In the genomic region with DNA sequence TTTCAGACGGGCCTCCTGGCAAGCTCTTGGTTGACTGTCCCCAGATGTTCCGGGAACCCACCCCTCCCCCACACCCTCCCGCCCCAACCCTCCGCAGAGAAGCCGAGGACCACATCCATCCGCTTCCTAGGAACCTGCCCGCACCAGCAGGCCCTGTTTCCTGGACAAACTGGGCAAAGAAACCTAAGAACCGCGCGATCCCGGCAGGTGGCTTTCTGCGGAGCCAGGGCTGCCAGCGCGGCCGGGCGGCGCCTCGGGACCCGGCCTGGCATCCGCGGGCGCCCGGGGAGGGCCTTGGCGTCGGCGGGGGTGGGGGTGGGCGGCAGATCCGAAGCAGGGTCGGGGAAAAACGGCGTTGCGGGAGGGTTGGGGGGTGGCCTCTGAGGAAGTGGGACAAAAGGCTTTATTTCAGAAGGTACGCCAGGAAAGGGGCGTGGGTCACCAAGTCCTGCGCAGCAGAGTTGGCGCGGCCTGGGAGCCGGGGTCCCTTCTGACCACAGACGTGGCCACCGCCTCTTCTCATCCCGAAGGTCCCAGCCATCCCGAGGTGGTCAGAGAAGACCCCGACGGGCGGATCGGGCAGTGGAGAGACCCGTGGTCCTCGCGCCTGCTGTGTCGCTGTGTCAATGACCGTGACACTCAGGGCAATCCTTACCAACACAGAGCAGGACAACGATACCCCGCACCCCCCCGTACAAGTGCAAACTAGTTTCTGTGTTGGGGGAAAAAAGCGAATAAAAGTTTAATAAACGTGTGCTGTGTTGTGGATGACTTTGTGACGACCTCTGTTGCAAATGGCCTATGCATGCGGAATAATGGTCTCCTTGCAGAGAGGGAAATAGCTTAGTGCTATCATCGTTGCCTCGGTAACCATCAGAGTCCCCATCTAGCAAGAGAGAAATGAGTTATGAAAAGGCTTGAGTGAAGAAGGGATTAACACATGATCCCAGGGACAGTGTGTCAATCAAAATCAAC, we compare ENCODE assay signal across 9 cellular contexts. TPM values are rescaled to one million over a fixed set of nuclear protein-coding genes. Genes with fewer than 3 reads are reported as not detected.
A peak's percentile ranks its signal among the peaks of the same experiment; 100 is the strongest.
DNase-seq lines count a peak whose midpoint lies in the region; ATAC-seq and TF ChIP-seq lines count a peak whose summit lies in the region.
"Had no signal": no experiment of that assay in that cellular context is flagged by ENCODE, and none has a peak within 500 bp of the region (broad histone marks: within the 10 kb centered on the region; RNA-seq: fewer than 3 reads in every experiment).

No MANE protein-coding gene starts in this region.

- TF ChIP-seq CTCF in ascending aorta (IDR thresholded peaks at IDR 0.05) (no peak), gastroesophageal sphincter (IDR thresholded peaks at IDR 0.05) (no peak)

- no peaks in the 10 kb centered on the region for H3K36me3 Mint-ChIP-seq in CD4-positive, CD25-positive, alpha-beta regulatory T cell

- H3K27me3 Mint-ChIP-seq in CD4-positive, CD25-positive, alpha-beta regulatory T cell = peaks cover 83% of the 10 kb centered on the region

- no peak for ATAC-seq in CD4-positive, CD25-positive, alpha-beta regulatory T cell (ENCODE audit: low read depth in 2 of 2)
- ATAC-seq in gastroesophageal sphincter (no peak), GM21447 (IDR thresholded peaks at IDR 0.05; ENCODE audit: unreplicated experiment) (no peak)

- WGBS in gastroesophageal sphincter (ENCODE audit: low coverage in 1 of 2), 2 donors = 6 to 12% methylated on average over 7 of the region's 60 CpGs

- H3K27me3 ChIP-seq in CD4-positive, CD25-positive, alpha-beta regulatory T cell (ENCODE audit: control insufficient read depth, insufficient read depth, low read length) = peaks cover 41% of the 10 kb centered on the region
- H3K27me3 ChIP-seq in HUES6 (ENCODE audit: control insufficient read depth, insufficient read depth, low read length) = peaks cover 97% of the 10 kb centered on the region
- peaks cover 27% of the 10 kb centered on the region for H3K27me3 ChIP-seq in ascending aorta
- peaks cover 96% of the 10 kb centered on the region for H3K27me3 ChIP-seq in gastroesophageal sphincter

- H3K4me3 ChIP-seq in CD4-positive, CD25-positive, alpha-beta regulatory T cell (ENCODE audit: low read depth, low read length) = no peak overlapping the region
- H3K4me3 ChIP-seq in HUES6 (ENCODE audit: low read depth, low read length) (peak overlapping the region; percentile 41), ascending aorta (peak overlapping the region; percentile 29 to 49), gastroesophageal sphincter (peak overlapping the region in 1 of 2 donors; percentile 32)
- H3K4me3 ChIP-seq: SJSA1 had no signal

- H3K4me1 ChIP-seq in CD4-positive, CD25-positive, alpha-beta regulatory T cell (ENCODE audit: control insufficient read depth, insufficient read depth, low read length, poor library complexity, severe bottlenecking) = peaks cover 37% of the 10 kb centered on the region
- peaks cover 30% of the 10 kb centered on the region for H3K4me1 ChIP-seq in HUES6 (ENCODE audit: control insufficient read depth, insufficient read depth, low read length)
- H3K4me1 ChIP-seq in ascending aorta = peaks cover 6 to 15% of the 10 kb centered on the region in 2 donors
- H3K4me1 ChIP-seq in gastroesophageal sphincter = peaks cover 0 to 47% (median 27%) of the 10 kb centered on the region in 3 donors
- H3K4me1 ChIP-seq: SJSA1 had no signal

- H3K27ac ChIP-seq in CD4-positive, CD25-positive, alpha-beta regulatory T cell (ENCODE audit: insufficient read depth, low read length, poor library complexity, severe bottlenecking) = no peak overlapping the region
- H3K27ac ChIP-seq in HUES6 (ENCODE audit: low read depth, low read length) = no peak overlapping the region
- no peak overlapping the region for H3K27ac ChIP-seq in ascending aorta
- H3K27ac ChIP-seq in gastroesophageal sphincter = no peak overlapping the region
- H3K27ac ChIP-seq: SJSA1 had no signal

- DNase-seq in CD4-positive, CD25-positive, alpha-beta regulatory T cell = peak in 1 of 3 donors; percentile 37
- DNase-seq in ascending aorta (ENCODE audit: low spot score in 2 of 2) (peak in 1 of 2 donors; percentile 55), mesenteric fat pad (ENCODE audit: low spot score) (peak; percentile 51), EL (no peak), H4 (ENCODE audit: low spot score) (no peak)

- H3K9me3 Mint-ChIP-seq in CD4-positive, CD25-positive, alpha-beta regulatory T cell = peaks cover 1 to 14% (median 5%) of the 10 kb centered on the region in 7 donors

- H3K36me3 ChIP-seq in CD4-positive, CD25-positive, alpha-beta regulatory T cell (ENCODE audit: control insufficient read depth, insufficient read depth, low read length) = no peaks in the 10 kb centered on the region
- H3K36me3 ChIP-seq in HUES6 (ENCODE audit: control insufficient read depth, insufficient read depth, low read length) (no peaks in the 10 kb centered on the region), ascending aorta (no peaks in the 10 kb centered on the region), gastroesophageal sphincter (no peaks in the 10 kb centered on the region)
- H3K36me3 ChIP-seq: SJSA1 had no signal

- H3K9me3 ChIP-seq in CD4-positive, CD25-positive, alpha-beta regulatory T cell (ENCODE audit: control insufficient read depth in 2 of 2, low read length in 2 of 2) = no peaks in the 10 kb centered on the region
- H3K9me3 ChIP-seq in HUES6 (ENCODE audit: control insufficient read depth, insufficient read depth, low read depth, low read length) = no peaks in the 10 kb centered on the region
- no peaks in the 10 kb centered on the region for H3K9me3 ChIP-seq in ascending aorta
- no peaks in the 10 kb centered on the region for H3K9me3 ChIP-seq in gastroesophageal sphincter

- peaks cover 8 to 33% (median 24%) of the 10 kb centered on the region in 4 donors for H3K4me1 Mint-ChIP-seq in CD4-positive, CD25-positive, alpha-beta regulatory T cell

- no peak for TF ChIP-seq EP300 in gastroesophageal sphincter (IDR thresholded peaks at IDR 0.05)

- H3K9ac ChIP-seq in HUES6 (ENCODE audit: low read length) = no peak overlapping the region

- peak overlapping the region; percentile 45 to 71 (median 66) for H3K4me3 Mint-ChIP-seq in CD4-positive, CD25-positive, alpha-beta regulatory T cell

- peak overlapping the region; percentile 11 to 91 (median 83) for H3K27ac Mint-ChIP-seq in CD4-positive, CD25-positive, alpha-beta regulatory T cell

- TF ChIP-seq POLR2A in gastroesophageal sphincter (IDR thresholded peaks at IDR 0.05) = no peak

- intact Hi-C loops in ascending aorta (cut with DNase I) = loop anchor here (2.0 kb wide), 1 partner anchor 16 kb away; no protein-coding TSS in a partner anchor

RNA-seq across cellular contexts. Expression of a gene that starts 19.5 kb away (rescaled TPM):
- total RNA-seq in CD4-positive, CD25-positive, alpha-beta regulatory T cell = 182 TPM
- polyA plus RNA-seq in CD4-positive, CD25-positive, alpha-beta regulatory T cell = 10 to 100 TPM; 32.9 to 49.7 (median 42.5) TPM
- total RNA-seq in ascending aorta (not detected), mesenteric fat pad (5.5 TPM), gastroesophageal sphincter (under 1 TPM in 1 of 4 donors, not detected in 3; 0.35 TPM)
- 0.21 and 0.64 TPM in 2 replicates for total RNA-seq in H4 (2014; rRNA removed; shearing (Covaris generic))
- total RNA-seq: SJSA1 had no signal

Comparison
In these comparisons a context has a peak if more than half of its experiments do, and no peak if none do; other contexts are left out.
1. RNA of a gene that starts 19.5 kb away (total RNA-seq): 182 TPM in CD4-positive, CD25-positive, alpha-beta regulatory T cell (single experiment); 5.5 TPM in mesenteric fat pad (single experiment), 0.21 to 0.64 TPM in H4, 0.35 TPM in gastroesophageal sphincter and not detected in ascending aorta (single experiment); every median in the first group is over 10 times any median in the second.